Comparison of ENCODE assay signal across 10 cellular contexts in genomic region chr11:18618341-18619025, GRCh38. TPM values are rescaled to one million over a fixed set of nuclear protein-coding genes. Genes with fewer than 3 reads are reported as not detected.
DNase-seq lines count a peak whose midpoint lies in the region; ATAC-seq and TF ChIP-seq lines count a peak whose summit lies in the region.
"Had no signal": no experiment of that assay in that cellular context is flagged by ENCODE, and none has a peak within 500 bp of the region (broad histone marks: within the 10 kb centered on the region; RNA-seq: fewer than 3 reads in every experiment).

No MANE protein-coding gene starts in this region.

- ATAC-seq in HG02623 (IDR thresholded peaks at IDR 0.05; ENCODE audit: unreplicated experiment): no peak
- ATAC-seq: stimulated activated memory B cell treated with anti-CD40 and anti-IgM and Interleukin-4, amounts not matched to agents 10 μg/mL and 1 μg/mL and 100 μg/mL, for 72 hours had no signal

- no peaks in the 10 kb centered on the region for H3K9me3 ChIP-seq in Peyer's patch

- H3K27me3 ChIP-seq in Peyer's patch: no peaks in the 10 kb centered on the region

- no peak for TF ChIP-seq CTCF in AG10803 (conservative IDR thresholded peaks at IDR 0.05; ENCODE audit: low read length)
- TF ChIP-seq CTCF in choroid plexus epithelial cell (conservative IDR thresholded peaks at IDR 0.05; ENCODE audit: low read depth, low read length): no peak
- TF ChIP-seq CTCF in Peyer's patch (IDR thresholded peaks at IDR 0.05): no peak

- no peak for TF ChIP-seq POLR2A in Peyer's patch (IDR thresholded peaks at IDR 0.05)

- DNase-seq in AG10803 (ENCODE audit: low read depth): peak; percentile 29
- peak; percentile 7 for DNase-seq in M059J (ENCODE audit: low read depth)
- DNase-seq in choroid plexus epithelial cell (ENCODE audit: low read depth): peak; percentile 52
- peak; percentile 8 to 12 for DNase-seq in lung microvascular endothelial cell (ENCODE audit: low read depth in 2 of 2)
- DNase-seq in NCI-H1417 treated with DMSO at 0.1 percent for 48 hours (lab: John Stamatoyannopoulos, UW): no peak
- DNase-seq in Peyer's patch: no peak
- no peak for DNase-seq in HUDEP-2 (lab: John Stamatoyannopoulos, UW; ENCODE audit: unreplicated experiment in 76 of 76)
- DNase-seq: NCI-H69 had no signal

- H3K27ac ChIP-seq in Peyer's patch: peak overlapping the region in 1 of 4 donors; percentile 28

- H3K36me3 ChIP-seq in Peyer's patch: peaks cover 0 to 26% (median 0%) of the 10 kb centered on the region in 3 donors

- H3K4me3 ChIP-seq in AG10803 (ENCODE audit: low read length) (no peak overlapping the region), choroid plexus epithelial cell (ENCODE audit: low read depth, low read length) (no peak overlapping the region), Peyer's patch (no peak overlapping the region)

- H3K4me1 ChIP-seq in Peyer's patch: peaks cover 0 to 10% (median 5%) of the 10 kb centered on the region in 4 donors

RNA-seq across cellular contexts. Expression of gene SPTY2D1, which starts 15.7 kb away (rescaled TPM):
- total RNA-seq in M059J (2014; rRNA removed; shearing (Covaris generic)): 14.5 and 29.3 TPM in 2 replicates
- total RNA-seq in lung microvascular endothelial cell (7.2 and 9.3 TPM in 2 replicates), Peyer's patch (10 to 100 TPM; 14.2 to 19.3 (median 17.8) TPM)

RNA-seq across cellular contexts. Expression of gene MISFA, which starts 18.9 kb away (rescaled TPM):
- total RNA-seq in M059J (2014; rRNA removed; shearing (Covaris generic)): not detected in 2 replicates
- 0.20 and 0.22 TPM in 2 replicates for total RNA-seq in lung microvascular endothelial cell
- total RNA-seq in Peyer's patch: not detected

RNA-seq across cellular contexts. Expression of gene UEVLD, which starts 29.9 kb away (rescaled TPM):
- total RNA-seq in M059J (2014; rRNA removed; shearing (Covaris generic)): 46.7 and 124 TPM in 2 replicates
- total RNA-seq in lung microvascular endothelial cell (15.5 and 15.9 TPM in 2 replicates), Peyer's patch (10 to 100 TPM; 19.9 to 34.7 (median 26.3) TPM)

Comparison
In these comparisons a context has a peak if more than half of its experiments do, and no peak if none do; other contexts are left out.
1. DNase-seq: peak in AG10803 (single experiment), M059J (single experiment), choroid plexus epithelial cell (single experiment) and lung microvascular endothelial cell (2 of 2); none in NCI-H1417 treated with DMSO at 0.1 percent for 48 hours (single experiment), Peyer's patch (0 of 3) and HUDEP-2 (0 of 76).